Comparison of ENCODE assay signal across 19 cellular contexts in the genomic region with DNA sequence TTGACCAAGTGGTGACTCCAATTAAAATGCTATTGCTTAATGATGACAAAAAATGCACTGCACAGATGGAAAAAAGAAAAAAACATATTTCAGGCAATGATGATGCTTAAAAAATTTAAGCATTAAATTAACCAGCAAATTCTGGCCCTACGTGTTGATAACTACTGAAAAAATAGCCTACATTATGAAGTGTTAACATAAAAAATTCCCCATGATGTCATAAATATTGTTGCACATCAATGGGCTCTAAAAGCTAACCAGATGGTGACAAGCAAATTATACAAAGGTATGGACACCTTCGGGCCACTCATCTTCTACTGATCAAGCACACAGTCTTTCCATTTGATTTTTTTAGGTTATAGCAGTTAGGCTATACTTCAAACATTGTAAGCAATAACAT.
DNase-seq lines count a peak whose midpoint lies in the region; ATAC-seq and TF ChIP-seq lines count a peak whose summit lies in the region.
"Had no signal": no experiment of that assay in that cellular context is flagged by ENCODE, and none has a peak within 500 bp of the region (broad histone marks: within the 10 kb centered on the region; RNA-seq: fewer than 3 reads in every experiment).

No MANE protein-coding gene starts in this region.

- peak overlapping the region; percentile 66 for H3K4me2 ChIP-seq in fibroblast of lung (ENCODE audit: extremely low read depth, insufficient read depth, low read length)
- no peak overlapping the region for H3K4me2 ChIP-seq in PC-9

- H3K4me1 ChIP-seq in HEK293 (ENCODE audit: control insufficient read depth, insufficient read depth, low read length) = no peaks in the 10 kb centered on the region
- H3K4me1 ChIP-seq in fibroblast of lung (ENCODE audit: control insufficient read depth, extremely low read depth, insufficient read depth, low read length) = no peaks in the 10 kb centered on the region
- H3K4me1 ChIP-seq in PC-9 (replicated peaks; ENCODE audit: insufficient read depth) = 0 out of 2 replicates have a peak, but pooled peaks cover 6% of the 10 kb centered on the region
- H3K4me1 ChIP-seq: Caco-2 had no signal

- H3K9me2 ChIP-seq in PC-9 (ENCODE audit: insufficient read depth) = no peaks in the 10 kb centered on the region

- no peaks in the 10 kb centered on the region for H3F3A ChIP-seq in PC-9 (ENCODE audit: insufficient read depth, low read depth)

- TF ChIP-seq CTCF in HEK293 (tag by site-specific recombination; IDR thresholded peaks at IDR 0.05) = no peak
- no peak for TF ChIP-seq CTCF in WTC11 (IDR thresholded peaks at IDR 0.05)
- no peak for TF ChIP-seq CTCF in fibroblast of lung (conservative IDR thresholded peaks at IDR 0.05 in 1 of 2, IDR thresholded peaks at IDR 0.05 in 1 of 2; ENCODE audit: low read depth in 1 of 2, low read length in 2 of 2)
- TF ChIP-seq CTCF in osteocyte (IDR thresholded peaks at IDR 0.05) = no peak
- no peak for TF ChIP-seq CTCF in PC-9 (conservative IDR thresholded peaks at IDR 0.05)
- no peak for TF ChIP-seq CTCF in natural killer cell (IDR thresholded peaks at IDR 0.05)

- H3K27me3 Mint-ChIP-seq in WTC11 (ENCODE audit: low read depth) = no peaks in the 10 kb centered on the region
- no peaks in the 10 kb centered on the region for H3K27me3 Mint-ChIP-seq in osteocyte (ENCODE audit: unreplicated experiment)
- H3K27me3 Mint-ChIP-seq in natural killer cell (ENCODE audit: low read depth in 2 of 2) = peaks cover 3 to 14% of the 10 kb centered on the region in 2 donors
- H3K27me3 Mint-ChIP-seq: CD4-positive, alpha-beta T cell; IgD-negative memory B cell had no signal

- POLR2A ChIA-PET in HEK293 (lab: Yijun Ruan, JAX) (no interaction called here), WTC11 (lab: Charles Lee) (no interaction called here), PC-9 (lab: Charles Lee; ENCODE audit: unreplicated experiment) (no interaction called here)

- CTCF ChIA-PET in HEK293 (lab: Yijun Ruan, JAX) = no interaction called here
- CTCF ChIA-PET in WTC11 (lab: Charles Lee) = no interaction called here
- CTCF ChIA-PET in PC-9 (lab: Charles Lee) = no interaction called here

- H3K27me3 ChIP-seq in fibroblast of lung (ENCODE audit: control insufficient read depth, insufficient read depth, low read length) (no peaks in the 10 kb centered on the region), PC-9 (ENCODE audit: insufficient read depth, low read depth) (no peaks in the 10 kb centered on the region)

- no peak overlapping the region for H3K9ac ChIP-seq in fibroblast of lung (ENCODE audit: insufficient read depth, low read length)

- ATAC-seq in WTC11 = no peak
- no peak for ATAC-seq in natural killer cell

- BruUV-seq in PC-9 (replicated peaks; lab: Mats Ljungman, UMichigan) = no TSS peak

- H4K20me1 ChIP-seq in fibroblast of lung (ENCODE audit: control insufficient read depth, extremely low read depth, insufficient read depth, low read length) (no peaks in the 10 kb centered on the region), PC-9 (ENCODE audit: insufficient read depth) (no peaks in the 10 kb centered on the region)

- H3K27ac ChIP-seq in HEK293 (ENCODE audit: extremely low read depth, low read depth, low read length) (no peak overlapping the region), fibroblast of lung (ENCODE audit: insufficient read depth, low read length) (no peak overlapping the region), PC-9 (no peak overlapping the region)
- H3K27ac ChIP-seq: C4-2B, HL-60 had no signal

- H3K36me3 ChIP-seq in HEK293 (ENCODE audit: control insufficient read depth in 2 of 2, insufficient read depth in 1 of 2, low read length in 2 of 2) = no peaks in the 10 kb centered on the region
- no peaks in the 10 kb centered on the region for H3K36me3 ChIP-seq in fibroblast of lung (ENCODE audit: control insufficient read depth, insufficient read depth, low read length)
- no peaks in the 10 kb centered on the region for H3K36me3 ChIP-seq in PC-9 (ENCODE audit: low read depth)
- H3K36me3 ChIP-seq: HAP-1 had no signal

- H3K36me3 Mint-ChIP-seq in WTC11 (no peaks in the 10 kb centered on the region), osteocyte (ENCODE audit: unreplicated experiment) (no peaks in the 10 kb centered on the region), natural killer cell (no peaks in the 10 kb centered on the region)
- H3K36me3 Mint-ChIP-seq: IgD-negative memory B cell had no signal

- H3K9me3 ChIP-seq in HEK293 (ENCODE audit: control insufficient read depth, insufficient read depth, low read depth, low read length) (no peaks in the 10 kb centered on the region), fibroblast of lung (ENCODE audit: control insufficient read depth, insufficient read depth, low read depth, low read length) (no peaks in the 10 kb centered on the region), PC-9 (ENCODE audit: insufficient read depth, low read depth) (no peaks in the 10 kb centered on the region)
- H3K9me3 ChIP-seq: Caco-2, HAP-1 had no signal

- intact Hi-C loops in PC-9 (cut with micrococcal nuclease; ENCODE audit: unreplicated experiment) (no loop called here), natural killer cell (cut with micrococcal nuclease) (no loop called here)

- peaks cover 41% of the 10 kb centered on the region for H3K4me1 Mint-ChIP-seq in WTC11
- peaks cover 29% of the 10 kb centered on the region for H3K4me1 Mint-ChIP-seq in osteocyte (ENCODE audit: unreplicated experiment)
- no peaks in the 10 kb centered on the region for H3K4me1 Mint-ChIP-seq in natural killer cell
- H3K4me1 Mint-ChIP-seq: IgD-negative memory B cell had no signal

- H3K79me2 ChIP-seq in fibroblast of lung (ENCODE audit: control insufficient read depth, insufficient read depth, low read length) (no peaks in the 10 kb centered on the region), PC-9 (ENCODE audit: low read depth) (no peaks in the 10 kb centered on the region)

- 0 out of 2 replicates have a peak overlapping the region, but pooled peaks have one; percentile 69 for H3K27ac Mint-ChIP-seq in WTC11
- peak overlapping the region; percentile 15 for H3K27ac Mint-ChIP-seq in osteocyte (ENCODE audit: unreplicated experiment)
- no peak overlapping the region for H3K27ac Mint-ChIP-seq in natural killer cell
- H3K27ac Mint-ChIP-seq: CD4-positive, alpha-beta T cell; IgD-negative memory B cell had no signal

- H3K9me3 Mint-ChIP-seq in WTC11 = no peaks in the 10 kb centered on the region
- no peaks in the 10 kb centered on the region for H3K9me3 Mint-ChIP-seq in osteocyte (ENCODE audit: unreplicated experiment)
- H3K9me3 Mint-ChIP-seq in natural killer cell = no peaks in the 10 kb centered on the region
- H3K9me3 Mint-ChIP-seq: CD4-positive, alpha-beta T cell had no signal

- H3K4me3 Mint-ChIP-seq in WTC11 = no peak overlapping the region
- H3K4me3 Mint-ChIP-seq in osteocyte (ENCODE audit: unreplicated experiment) = no peak overlapping the region
- H3K4me3 Mint-ChIP-seq in natural killer cell = no peak overlapping the region
- H3K4me3 Mint-ChIP-seq: CD4-positive, alpha-beta T cell; IgD-negative memory B cell had no signal

- DNase-seq in WTC11 (ENCODE audit: low spot score) (no peak), fibroblast of lung (ENCODE audit: low read depth in 2 of 2) (no peak), osteocyte (ENCODE audit: extremely low spot score, unreplicated experiment) (no peak), PC-9 (no peak), NCI-H187 treated with DMSO at 0.1 percent for 48 hours (lab: John Stamatoyannopoulos, UW) (no peak), natural killer cell (no peak)
- DNase-seq: ACHN; AML-193; Caco-2; CD4-positive, alpha-beta T cell; DMS153; DMS79; GDM1; KBM-7 had no signal

- H2AFZ ChIP-seq in fibroblast of lung (ENCODE audit: low read length) (no peak overlapping the region), PC-9 (no peak overlapping the region)

- no peak overlapping the region for H3K4me3 ChIP-seq in HEK293 (ENCODE audit: low read depth, low read length)
- H3K4me3 ChIP-seq in fibroblast of lung (replicated peaks in 1 of 4; ENCODE audit: control extremely low read depth in 1 of 4, insufficient read depth in 1 of 4, low read depth in 3 of 4, low read length in 4 of 4) = peak overlapping the region in 1 of 4 experiments; percentile 18
- H3K4me3 ChIP-seq in PC-9 = no peak overlapping the region
- H3K4me3 ChIP-seq: HAP-1 had no signal

TF ChIP-seq in HEK293, 187 proteins besides CTCF, POLR2A, EP300 and RAD21:
- TF ChIP-seq WT1 (tag by site-specific recombination; IDR thresholded peaks at IDR 0.05) = no peak
- TF ChIP-seq, protein P1, sequence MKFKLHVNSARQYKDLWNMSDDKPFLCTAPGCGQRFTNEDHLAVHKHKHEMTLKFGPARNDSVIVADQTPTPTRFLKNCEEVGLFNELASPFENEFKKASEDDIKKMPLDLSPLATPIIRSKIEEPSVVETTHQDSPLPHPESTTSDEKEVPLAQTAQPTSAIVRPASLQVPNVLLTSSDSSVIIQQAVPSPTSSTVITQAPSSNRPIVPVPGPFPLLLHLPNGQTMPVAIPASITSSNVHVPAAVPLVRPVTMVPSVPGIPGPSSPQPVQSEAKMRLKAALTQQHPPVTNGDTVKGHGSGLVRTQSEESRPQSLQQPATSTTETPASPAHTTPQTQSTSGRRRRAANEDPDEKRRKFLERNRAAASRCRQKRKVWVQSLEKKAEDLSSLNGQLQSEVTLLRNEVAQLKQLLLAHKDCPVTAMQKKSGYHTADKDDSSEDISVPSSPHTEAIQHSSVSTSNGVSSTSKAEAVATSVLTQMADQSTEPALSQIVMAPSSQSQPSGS (tag by site-specific recombination; IDR thresholded peaks at IDR 0.05; ENCODE audit: low read depth) = peak; percentile 58; the same call in 1 of the 2 replicates
- no peak for TF ChIP-seq ZNF155 (tag by site-specific recombination; IDR thresholded peaks at IDR 0.05)

TF ChIP-seq in WTC11, 78 proteins besides CTCF, POLR2A, EP300 and RAD21:
- TF ChIP-seq ATF1 (CRISPR knock-in tag; IDR thresholded peaks at IDR 0.05) (no peak), GRHL2 (CRISPR knock-in tag; IDR thresholded peaks at IDR 0.05; ENCODE audit: insufficient replicate concordance, severe bottlenecking) (no peak), ZNF263 (CRISPR knock-in tag; IDR thresholded peaks at IDR 0.05; ENCODE audit: low read depth) (no peak), ZBTB21 (CRISPR knock-in tag; IDR thresholded peaks at IDR 0.05; ENCODE audit: borderline replicate concordance) (no peak), HMGA2 (CRISPR knock-in tag; IDR thresholded peaks at IDR 0.05) (no peak), MLX (CRISPR knock-in tag; IDR thresholded peaks at IDR 0.05) (no peak)

Comparison
In these comparisons a context has a peak if more than half of its experiments do, and no peak if none do; other contexts are left out.
1. H3K27ac Mint-ChIP-seq: peak in WTC11 (single experiment) and osteocyte (single experiment); none in natural killer cell (0 of 2).